ENCODE assay signal across 15 cellular contexts in genomic region chr1:185857447-185857846, GRCh38.
DNase-seq lines count a peak whose midpoint lies in the region; ATAC-seq and TF ChIP-seq lines count a peak whose summit lies in the region.
"Had no signal": no experiment of that assay in that cellular context is flagged by ENCODE, and none has a peak within 500 bp of the region (broad histone marks: within the 10 kb centered on the region; RNA-seq: fewer than 3 reads in every experiment).

No MANE protein-coding gene starts in this region.

- H4K20me1 ChIP-seq in osteoblast (ENCODE audit: insufficient read depth, low read length): no peaks in the 10 kb centered on the region

- H2AFZ ChIP-seq in osteoblast (ENCODE audit: low read length): no peak overlapping the region

- peak; percentile 23; the same call in 1 of the 3 replicates for ATAC-seq in RWPE2 (ENCODE audit: low read depth)
- ATAC-seq in esophagus mucosa: peak; percentile 68
- no peak for ATAC-seq in HG02571 (IDR thresholded peaks at IDR 0.05; ENCODE audit: unreplicated experiment)
- ATAC-seq: GM12878 had no signal

- H3K36me3 ChIP-seq in HAP-1 (replicated peaks) (no peaks in the 10 kb centered on the region), RWPE2 (ENCODE audit: low read depth) (no peaks in the 10 kb centered on the region), osteoblast (ENCODE audit: insufficient read depth, low read length) (no peaks in the 10 kb centered on the region)
- H3K36me3 ChIP-seq: BE2C had no signal

- no peak overlapping the region for H3K4me2 ChIP-seq in osteoblast (ENCODE audit: insufficient read depth, low read length)

- H3K9me3 ChIP-seq in HAP-1 (no peaks in the 10 kb centered on the region), RWPE2 (ENCODE audit: severe bottlenecking) (no peaks in the 10 kb centered on the region), osteoblast (ENCODE audit: low read depth, low read length) (no peaks in the 10 kb centered on the region)
- H3K9me3 ChIP-seq: BE2C had no signal

- no peaks in the 10 kb centered on the region for H3K79me2 ChIP-seq in osteoblast (ENCODE audit: insufficient read depth, low read length)

- H3K4me1 ChIP-seq in HAP-1 (peaks cover 28% of the 10 kb centered on the region), RWPE2 (ENCODE audit: insufficient read depth, poor library complexity, severe bottlenecking) (peaks cover 6% of the 10 kb centered on the region), osteoblast (ENCODE audit: insufficient read depth, low read length) (peaks cover 43% of the 10 kb centered on the region)
- H3K4me1 ChIP-seq: BE2C had no signal

- in situ Hi-C loops in HAP-1 (cut with MboI; ENCODE audit: low sequenced_read_pairs): no loop called here

- H3K4me3 ChIP-seq in HAP-1: no peak overlapping the region
- no peak overlapping the region for H3K4me3 ChIP-seq in RWPE2 (ENCODE audit: severe bottlenecking)
- no peak overlapping the region for H3K4me3 ChIP-seq in osteoblast (ENCODE audit: insufficient read depth, low read length)
- H3K4me3 ChIP-seq: GM12878 had no signal

- H3K27ac ChIP-seq in RWPE2 (ENCODE audit: poor library complexity, severe bottlenecking): no peak overlapping the region
- no peak overlapping the region for H3K27ac ChIP-seq in osteoblast (ENCODE audit: low read depth, low read length)
- H3K27ac ChIP-seq: GM23248 had no signal

- H3K27me3 ChIP-seq in HAP-1 (ENCODE audit: low read depth) (no peaks in the 10 kb centered on the region), RWPE2 (ENCODE audit: insufficient read depth, poor library complexity, severe bottlenecking) (no peaks in the 10 kb centered on the region), osteoblast (ENCODE audit: insufficient read depth, low read length) (no peaks in the 10 kb centered on the region)
- H3K27me3 ChIP-seq: BE2C had no signal

- TF ChIP-seq CTCF in RWPE2 (IDR thresholded peaks at IDR 0.05; ENCODE audit: poor library complexity, severe bottlenecking): no peak
- TF ChIP-seq CTCF in osteoblast (IDR thresholded peaks at IDR 0.05; ENCODE audit: extremely low read depth, low read depth, low read length): no peak

- DNase-seq in HAP-1 (ENCODE audit: low spot score in 2 of 2) (peak; percentile 35 to 52), RWPE2 (ENCODE audit: low spot score) (no peak), osteoblast (ENCODE audit: insufficient read length, low spot score, missing footprints) (peak; percentile 6), COLO829 (ENCODE audit: low spot score) (no peak), iPS-NIHi11 (ENCODE audit: low spot score) (no peak)
- DNase-seq: BE2C; CD4-positive, alpha-beta memory T cell; GM23248; MV-4-11; NCI-H1436; NCI-H2029 treated with DMSO at 0.1 percent for 48 hours; NCI-H524 treated with DMSO at 0.1 percent for 48 hours had no signal

Comparison
In these comparisons a context has a peak if more than half of its experiments do, and no peak if none do; other contexts are left out.
1. DNase-seq: peak in HAP-1 (2 of 2) and osteoblast (single experiment); none in RWPE2 (single experiment), COLO829 (single experiment) and iPS-NIHi11 (single experiment).